Comparison of ENCODE assay signal across 13 cellular contexts in the genomic region with DNA sequence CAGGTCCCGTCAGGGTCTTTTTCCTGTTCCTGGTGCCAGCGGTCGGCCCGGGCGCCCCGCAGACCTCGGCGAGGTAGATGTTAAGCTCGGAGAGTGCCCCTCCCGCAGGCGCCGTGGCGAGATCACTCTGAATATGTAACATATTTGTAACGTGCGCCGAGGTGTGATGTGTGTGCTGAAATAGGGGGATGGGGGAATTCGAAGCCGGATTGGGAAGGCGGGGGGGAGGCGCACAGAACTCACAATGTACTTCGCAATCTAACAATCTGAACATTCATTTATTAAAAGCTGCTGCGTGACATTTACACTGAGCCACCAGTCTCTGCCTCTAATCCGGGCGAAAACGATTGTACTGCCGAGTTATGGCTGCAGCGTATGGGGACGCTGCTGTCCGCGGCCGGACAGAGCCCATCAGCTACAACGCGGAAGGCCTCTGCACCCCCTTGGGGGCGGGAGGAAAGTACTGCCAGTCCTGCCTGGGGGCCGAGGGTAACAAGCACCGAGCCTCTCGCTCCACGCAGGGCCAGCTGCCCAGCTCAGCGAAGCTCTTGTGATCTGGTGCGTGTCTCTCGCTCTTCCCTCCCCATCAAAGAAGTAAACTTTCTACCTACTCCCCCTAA. TPM values are rescaled to one million over a fixed set of nuclear protein-coding genes. Genes with fewer than 3 reads are reported as not detected.
DNase-seq lines count a peak whose midpoint lies in the region; ATAC-seq and TF ChIP-seq lines count a peak whose summit lies in the region.
"Had no signal": no experiment of that assay in that cellular context is flagged by ENCODE, and none has a peak within 500 bp of the region (broad histone marks: within the 10 kb centered on the region; RNA-seq: fewer than 3 reads in every experiment).

No MANE protein-coding gene starts in this region.

- H3K9me3 ChIP-seq in right lobe of liver (no peaks in the 10 kb centered on the region), stomach smooth muscle (ENCODE audit: control insufficient read depth in 2 of 2, low read length in 2 of 2) (no peaks in the 10 kb centered on the region)

- H3K4me1 Mint-ChIP-seq in activated CD4-positive, alpha-beta T cell treated with anti-CD3 and anti-CD28 coated beads for 36 hours: peaks cover 61% of the 10 kb centered on the region
- H3K4me1 Mint-ChIP-seq in activated naive CD8-positive, alpha-beta T cell treated with anti-CD3 and anti-CD28 coated beads, Interleukin-2, amount 50 U/mL, for 24 hours: peaks cover 53% of the 10 kb centered on the region

- peak overlapping the region; percentile 46 for H3K4me3 Mint-ChIP-seq in activated CD4-positive, alpha-beta T cell treated with anti-CD3 and anti-CD28 coated beads for 36 hours
- H3K4me3 Mint-ChIP-seq in activated naive CD8-positive, alpha-beta T cell treated with anti-CD3 and anti-CD28 coated beads, Interleukin-2, amount 50 U/mL, for 24 hours: peak overlapping the region; percentile 63

- H3K36me3 ChIP-seq in right lobe of liver: no peaks in the 10 kb centered on the region
- no peaks in the 10 kb centered on the region for H3K36me3 ChIP-seq in stomach smooth muscle (ENCODE audit: control insufficient read depth in 2 of 2, insufficient read depth in 2 of 2, low read length in 2 of 2)

- H3K9ac ChIP-seq in stomach smooth muscle (ENCODE audit: low read length in 2 of 2): no peak overlapping the region

- H3K27ac Mint-ChIP-seq in activated CD4-positive, alpha-beta T cell treated with anti-CD3 and anti-CD28 coated beads for 36 hours: no peak overlapping the region
- H3K27ac Mint-ChIP-seq in activated naive CD8-positive, alpha-beta T cell treated with anti-CD3 and anti-CD28 coated beads, Interleukin-2, amount 50 U/mL, for 24 hours: peak overlapping the region; percentile 18

- peaks cover 89% of the 10 kb centered on the region for H3K27me3 Mint-ChIP-seq in activated CD4-positive, alpha-beta T cell treated with anti-CD3 and anti-CD28 coated beads for 36 hours
- H3K27me3 Mint-ChIP-seq in activated naive CD8-positive, alpha-beta T cell treated with anti-CD3 and anti-CD28 coated beads, Interleukin-2, amount 50 U/mL, for 24 hours: peaks cover 96% of the 10 kb centered on the region

- CTCF ChIA-PET in activated CD4-positive, alpha-beta T cell treated with anti-CD3 and anti-CD28 coated beads for 36 hours (lab: Charles Lee): interaction anchor here (1.0 kb wide), 1 partner anchor 10 kb away, joined by 4 read pairs; no protein-coding TSS in a partner anchor

- H3K4me3 ChIP-seq in right lobe of liver: no peak overlapping the region
- peak overlapping the region; percentile 36 to 62 for H3K4me3 ChIP-seq in stomach smooth muscle (ENCODE audit: low read length in 2 of 2)

- H3K27ac ChIP-seq in right lobe of liver (no peak overlapping the region), stomach smooth muscle (ENCODE audit: low read length) (no peak overlapping the region)

- no peak for TF ChIP-seq CTCF in right lobe of liver (IDR thresholded peaks at IDR 0.05)

- no peak for ATAC-seq in activated CD4-positive, alpha-beta T cell treated with anti-CD3 and anti-CD28 coated beads for 36 hours
- ATAC-seq in activated naive CD8-positive, alpha-beta T cell treated with anti-CD3 and anti-CD28 coated beads, Interleukin-2, amount 50 U/mL, for 24 hours: no peak
- peak; percentile 9 to 24 (median 15) for ATAC-seq in right lobe of liver
- no peak for ATAC-seq in HG03571 (IDR thresholded peaks at IDR 0.05; ENCODE audit: unreplicated experiment)
- no peak for ATAC-seq in GM21576 (IDR thresholded peaks at IDR 0.05; ENCODE audit: unreplicated experiment)

- peaks cover 14% of the 10 kb centered on the region for H3K36me3 Mint-ChIP-seq in activated CD4-positive, alpha-beta T cell treated with anti-CD3 and anti-CD28 coated beads for 36 hours (ENCODE audit: low read depth)
- H3K36me3 Mint-ChIP-seq in activated naive CD8-positive, alpha-beta T cell treated with anti-CD3 and anti-CD28 coated beads, Interleukin-2, amount 50 U/mL, for 24 hours (ENCODE audit: low read depth): peaks cover 17% of the 10 kb centered on the region

- H3K4me1 ChIP-seq in right lobe of liver: peaks cover 0 to 33% (median 6%) of the 10 kb centered on the region in 4 donors
- H3K4me1 ChIP-seq in stomach smooth muscle (ENCODE audit: control insufficient read depth, insufficient read depth, low read length): peaks cover 33% of the 10 kb centered on the region

- DNase-seq in activated CD4-positive, alpha-beta T cell treated with anti-CD3 and anti-CD28 coated beads for 36 hours: peak; percentile 23
- DNase-seq in activated CD4-positive, alpha-beta T cell treated with anti-CD3 and anti-CD28 coated beads, Interleukin-2, amount 50 U/mL, for 1 hour: no peak
- no peak for DNase-seq in activated naive CD8-positive, alpha-beta T cell treated with anti-CD3 and anti-CD28 coated beads, Interleukin-2, amount 50 U/mL, for 24 hours
- DNase-seq in right lobe of liver: no peak
- no peak for DNase-seq in NCI-H82 treated with DMSO at 0.1 percent for 48 hours (lab: John Stamatoyannopoulos, UW; ENCODE audit: unreplicated experiment)
- DNase-seq: activated CD4-positive, alpha-beta T cell treated with anti-CD3 and anti-CD28 coated beads for 4 hours; NCI-H69 had no signal

- H3K27me3 ChIP-seq in right lobe of liver: peaks cover 18 to 73% of the 10 kb centered on the region in 2 donors
- peaks cover 82 to 100% of the 10 kb centered on the region in 2 donors for H3K27me3 ChIP-seq in stomach smooth muscle (ENCODE audit: control insufficient read depth in 1 of 2, insufficient read depth in 2 of 2, low read length in 2 of 2)

- H3K9me3 Mint-ChIP-seq in activated CD4-positive, alpha-beta T cell treated with anti-CD3 and anti-CD28 coated beads for 36 hours (ENCODE audit: low read depth): peaks cover 4% of the 10 kb centered on the region
- H3K9me3 Mint-ChIP-seq in activated naive CD8-positive, alpha-beta T cell treated with anti-CD3 and anti-CD28 coated beads, Interleukin-2, amount 50 U/mL, for 24 hours: peaks cover 14% of the 10 kb centered on the region

- intact Hi-C loops in activated CD4-positive, alpha-beta T cell treated with anti-CD3 and anti-CD28 coated beads for 36 hours (cut with DNase I, micrococcal nuclease): loop anchor here (1.0 to 10.0 kb wide), 3 partner anchors 18 to 679 kb away; a partner anchor contains a TSS
- intact Hi-C loops in right lobe of liver (cut with DNase I): no loop called here

- TF ChIP-seq POLR2A in right lobe of liver (IDR thresholded peaks at IDR 0.05): no peak

- POLR2A ChIA-PET in activated CD4-positive, alpha-beta T cell treated with anti-CD3 and anti-CD28 coated beads for 36 hours (lab: Charles Lee): no interaction called here

- WGBS in right lobe of liver (ENCODE audit: insufficient coverage, low coverage, low lambda C conversion rate, missing lambda C conversion rate): 4% methylated on average over 23 of the region's 41 CpGs

RNA-seq across cellular contexts. Expression of a gene that starts 8.3 kb away (rescaled TPM):
- total RNA-seq in activated CD4-positive, alpha-beta T cell treated with anti-CD3 and anti-CD28 coated beads for 36 hours: not detected
- total RNA-seq in right lobe of liver: not detected
- total RNA-seq: epithelial cell of proximal tubule, pulmonary artery endothelial cell, urinary bladder had no signal

Comparison
In these comparisons a context has a peak if more than half of its experiments do, and no peak if none do; other contexts are left out.
1. ATAC-seq: peak in right lobe of liver (4 of 4); none in activated CD4-positive, alpha-beta T cell treated with anti-CD3 and anti-CD28 coated beads for 36 hours (single experiment), activated naive CD8-positive, alpha-beta T cell treated with anti-CD3 and anti-CD28 coated beads, Interleukin-2, amount 50 U/mL, for 24 hours (single experiment), HG03571 (single experiment) and GM21576 (single experiment).
2. H3K4me3 ChIP-seq: peak in stomach smooth muscle (2 of 2); none in right lobe of liver (0 of 3).
3. intact Hi-C loops: an anchor here in activated CD4-positive, alpha-beta T cell treated with anti-CD3 and anti-CD28 coated beads for 36 hours (1.0 to 10.0 kb wide); none called in right lobe of liver.